8 cellular contexts compared by ENCODE assay signal in genomic region chr5:39599721-39600431, GRCh38.
DNase-seq lines count a peak whose midpoint lies in the region; ATAC-seq and TF ChIP-seq lines count a peak whose summit lies in the region.

No MANE protein-coding gene starts in this region.

- H3K36me3 ChIP-seq in GM06990 (ENCODE audit: control insufficient read depth, insufficient read depth, low read length) (no peaks in the 10 kb centered on the region), psoas muscle (ENCODE audit: insufficient read depth in 1 of 2, low read depth in 1 of 2) (no peaks in the 10 kb centered on the region)

- H3K27ac ChIP-seq in psoas muscle, result no peak overlapping the region

- intact Hi-C loops in psoas muscle (cut with DNase I), result loop anchor here in 1 of 2 donors (10.0 kb wide), 1 partner anchor 1275 kb away; no protein-coding TSS in a partner anchor

- DNase-seq in GM06990 (ENCODE audit: extremely low read depth, insufficient read length), result no peak
- peak; percentile 21 for DNase-seq in NCI-H2196 treated with DMSO at 0.1 percent for 48 hours (lab: John Stamatoyannopoulos, UW; ENCODE audit: unreplicated experiment)
- peak; percentile 14 to 31 for DNase-seq in dermis microvascular lymphatic vessel endothelial cell (ENCODE audit: low read depth in 2 of 2)
- no peak for DNase-seq in psoas muscle
- DNase-seq in activated T-cell treated with anti-CD3 and anti-CD28 coated beads, Interleukin-2, amount 50 U/mL, for 48 hours, result no peak

- H3K9me3 ChIP-seq in psoas muscle, result no peaks in the 10 kb centered on the region

- H3K27me3 ChIP-seq in GM06990 (replicated peaks; ENCODE audit: control insufficient read depth, insufficient read depth, low read length), result no peaks in the 10 kb centered on the region
- H3K27me3 ChIP-seq in psoas muscle (ENCODE audit: insufficient read depth in 3 of 3, low read length in 2 of 3), result peaks cover 0 to 3% (median 0%) of the 10 kb centered on the region in 3 donors

- peak; percentile 14 for TF ChIP-seq CTCF in GM06990 (IDR thresholded peaks at IDR 0.05; ENCODE audit: insufficient read depth, low read length, poor library complexity, severe bottlenecking)
- TF ChIP-seq CTCF in psoas muscle (IDR thresholded peaks at IDR 0.05), result peak; percentile 55

- 36 to 57% (median 43%) methylated on average over 5 of the region's 5 CpGs for WGBS in psoas muscle, 3 donors

- H3K4me1 ChIP-seq in psoas muscle, result no peaks in the 10 kb centered on the region

- H3K4me3 ChIP-seq in GM06990 (replicated peaks; ENCODE audit: low read depth, low read length) (no peak overlapping the region), psoas muscle (no peak overlapping the region)

- ATAC-seq in psoas muscle (no peak), HG03469 (IDR thresholded peaks at IDR 0.05; ENCODE audit: unreplicated experiment) (no peak), GM21360 (IDR thresholded peaks at IDR 0.05; ENCODE audit: unreplicated experiment) (no peak), HG03520 (IDR thresholded peaks at IDR 0.05; ENCODE audit: unreplicated experiment) (no peak)

Comparison
In these comparisons a context has a peak if more than half of its experiments do, and no peak if none do; other contexts are left out.
1. DNase-seq: peak in NCI-H2196 treated with DMSO at 0.1 percent for 48 hours (single experiment) and dermis microvascular lymphatic vessel endothelial cell (2 of 2); none in GM06990 (single experiment), psoas muscle (0 of 2) and activated T-cell treated with anti-CD3 and anti-CD28 coated beads, Interleukin-2, amount 50 U/mL, for 48 hours (0 of 2).